In genomic region chr17:63249256-63250006, GRCh38 we compare ENCODE assay signal across 20 cellular contexts.
DNase-seq lines count a peak whose midpoint lies in the region; ATAC-seq and TF ChIP-seq lines count a peak whose summit lies in the region.
"Had no signal": no experiment of that assay in that cellular context is flagged by ENCODE, and none has a peak within 500 bp of the region (broad histone marks: within the 10 kb centered on the region; RNA-seq: fewer than 3 reads in every experiment).

No MANE protein-coding gene starts in this region.

- H3K9me3 Mint-ChIP-seq in immature natural killer cell = no peaks in the 10 kb centered on the region

- peaks cover 0 to 3% (median 0%) of the 10 kb centered on the region in 3 donors for H3K27me3 Mint-ChIP-seq in immature natural killer cell (ENCODE audit: low read depth in 3 of 3)
- H3K27me3 Mint-ChIP-seq: activated B cell treated with CpG ODN at 0.5 μM for 24 hours; dendritic cell treated with granulocyte-macrophage colony-stimulating factor and Interleukin-4, amounts not matched to agents 40 ng/mL and 50 ng/mL, for 4 days; naive B cell had no signal

- no peaks in the 10 kb centered on the region for H3K4me1 ChIP-seq in mesenchymal stem cell (ENCODE audit: control insufficient read depth, insufficient read depth, low read depth, low read length)
- no peaks in the 10 kb centered on the region for H3K4me1 ChIP-seq in vagina
- H3K4me1 ChIP-seq: gastrocnemius medialis, right lobe of liver had no signal

- TF ChIP-seq POLR2A in vagina (IDR thresholded peaks at IDR 0.05) = no peak

- no peak overlapping the region for H4K91ac ChIP-seq in mesenchymal stem cell (ENCODE audit: low read length)

- peak overlapping the region; percentile 65 for H3K9ac ChIP-seq in mesenchymal stem cell (ENCODE audit: low read length)

- H3K36me3 ChIP-seq in mesenchymal stem cell (ENCODE audit: control insufficient read depth in 1 of 2, insufficient read depth in 2 of 2, low read depth in 1 of 2, low read length in 2 of 2) (no peaks in the 10 kb centered on the region), vagina (no peaks in the 10 kb centered on the region)
- H3K36me3 ChIP-seq: gastrocnemius medialis, right lobe of liver had no signal

- TF ChIP-seq CTCF in choroid plexus epithelial cell (conservative IDR thresholded peaks at IDR 0.05; ENCODE audit: low read depth, low read length) = no peak
- TF ChIP-seq CTCF in vagina (IDR thresholded peaks at IDR 0.05) = no peak

- H3K9me3 ChIP-seq in mesenchymal stem cell (ENCODE audit: control insufficient read depth, low read length) (peaks cover 3% of the 10 kb centered on the region), vagina (no peaks in the 10 kb centered on the region)
- H3K9me3 ChIP-seq: gastrocnemius medialis, right lobe of liver had no signal

- H3K36me3 Mint-ChIP-seq in immature natural killer cell = peaks cover 4 to 7% (median 7%) of the 10 kb centered on the region in 3 donors

- no peak overlapping the region for H3K4me3 Mint-ChIP-seq in immature natural killer cell
- H3K4me3 Mint-ChIP-seq: activated B cell treated with CpG ODN at 0.5 μM for 24 hours; dendritic cell treated with granulocyte-macrophage colony-stimulating factor and Interleukin-4, amounts not matched to agents 40 ng/mL and 50 ng/mL, for 4 days; naive B cell had no signal

- peaks cover 12% of the 10 kb centered on the region for H3K79me1 ChIP-seq in mesenchymal stem cell (replicated peaks; ENCODE audit: low read length, poor library complexity, severe bottlenecking)

- H2BK15ac ChIP-seq in mesenchymal stem cell (ENCODE audit: low read depth, poor library complexity, severe bottlenecking) = no peak overlapping the region

- no peak overlapping the region for H2BK5ac ChIP-seq in mesenchymal stem cell (ENCODE audit: low read depth, low read length, poor library complexity, severe bottlenecking)

- no peak for ATAC-seq in GM21528 (IDR thresholded peaks at IDR 0.05; ENCODE audit: low FRiP score, unreplicated experiment)
- ATAC-seq: gastrocnemius medialis, K562 had no signal

- no peak overlapping the region for H2AFZ ChIP-seq in mesenchymal stem cell (ENCODE audit: low read depth, low read length)

- intact Hi-C loops in vagina (cut with DNase I) = no loop called here

- 84% methylated on average over 3 of the region's 4 CpGs for WGBS in mesenchymal stem cell

- H3K18ac ChIP-seq in mesenchymal stem cell (ENCODE audit: low read depth in 1 of 2, low read length in 2 of 2) = no peak overlapping the region

- no peak overlapping the region for H2AK5ac ChIP-seq in mesenchymal stem cell (ENCODE audit: low read length, severe bottlenecking)

- no peak overlapping the region for H3K4ac ChIP-seq in mesenchymal stem cell (ENCODE audit: low read depth in 1 of 2, low read length in 2 of 2)

- H3K14ac ChIP-seq in mesenchymal stem cell (ENCODE audit: low read length in 2 of 2) = no peak overlapping the region

- H2BK120ac ChIP-seq in mesenchymal stem cell (ENCODE audit: low read depth, low read length) = no peak overlapping the region

- H3K27me3 ChIP-seq in mesenchymal stem cell (ENCODE audit: control insufficient read depth in 1 of 2, insufficient read depth in 1 of 2, low read length in 2 of 2) (no peaks in the 10 kb centered on the region), vagina (no peaks in the 10 kb centered on the region)
- H3K27me3 ChIP-seq: gastrocnemius medialis, right lobe of liver had no signal

- H3K4me3 ChIP-seq in choroid plexus epithelial cell (ENCODE audit: low read depth, low read length) (no peak overlapping the region), mesenchymal stem cell (ENCODE audit: insufficient read depth in 1 of 2, low read depth in 1 of 2, low read length in 2 of 2) (peak overlapping the region in 1 of 2 experiments; percentile 29), vagina (no peak overlapping the region)
- H3K4me3 ChIP-seq: gastrocnemius medialis, K562, right lobe of liver, SK-N-MC had no signal

- H3K4me1 Mint-ChIP-seq in immature natural killer cell = peaks cover 0 to 2% of the 10 kb centered on the region in 2 donors
- H3K4me1 Mint-ChIP-seq: activated B cell treated with CpG ODN at 0.5 μM for 24 hours, naive B cell had no signal

- H3K27ac ChIP-seq in mesenchymal stem cell (ENCODE audit: low read length, poor library complexity, severe bottlenecking) = no peak overlapping the region
- no peak overlapping the region for H3K27ac ChIP-seq in vagina
- H3K27ac ChIP-seq: gastrocnemius medialis, right lobe of liver, SK-N-MC had no signal

- H4K8ac ChIP-seq in mesenchymal stem cell (ENCODE audit: low read length) = no peak overlapping the region

- H3K4me2 ChIP-seq in mesenchymal stem cell (ENCODE audit: low read length, poor library complexity, severe bottlenecking) = no peak overlapping the region

- no peak overlapping the region for H3K23ac ChIP-seq in mesenchymal stem cell (ENCODE audit: low read length in 2 of 2)

- peak; percentile 25 for DNase-seq in EH (ENCODE audit: low read depth)
- DNase-seq in NCI-H2196 (lab: John Stamatoyannopoulos, UW; ENCODE audit: unreplicated experiment) = peak; percentile 24
- peak; percentile 42 for DNase-seq in choroid plexus epithelial cell (ENCODE audit: low read depth)
- DNase-seq in mesenchymal stem cell = peak; percentile 41
- no peak for DNase-seq in activated CD4-positive, alpha-beta T cell treated with anti-CD3 and anti-CD28 coated beads, Interleukin-2, amount 50 U/mL, for 1 hour
- DNase-seq in vagina (ENCODE audit: extremely low spot score in 2 of 2) = no peak
- DNase-seq in immature natural killer cell = no peak
- DNase-seq: activated B cell treated with CpG ODN at 0.5 μM for 24 hours; C1 segment of cervical spinal cord; EL; gastrocnemius medialis; kidney; naive B cell; NCI-H82; right lobe of liver; stimulated activated naive CD4-positive, alpha-beta T cell treated with Interleukin-2 at 50 U/mL for 16 hours had no signal

- no peak overlapping the region for H3K27ac Mint-ChIP-seq in immature natural killer cell
- H3K27ac Mint-ChIP-seq: activated B cell treated with CpG ODN at 0.5 μM for 24 hours; dendritic cell treated with granulocyte-macrophage colony-stimulating factor and Interleukin-4, amounts not matched to agents 40 ng/mL and 50 ng/mL, for 4 days had no signal

- no peak overlapping the region for H2BK12ac ChIP-seq in mesenchymal stem cell (ENCODE audit: low read length in 2 of 2)

Comparison
In these comparisons a context has a peak if more than half of its experiments do, and no peak if none do; other contexts are left out.
1. DNase-seq: peak in EH (single experiment), NCI-H2196 (single experiment), choroid plexus epithelial cell (single experiment) and mesenchymal stem cell (single experiment); none in activated CD4-positive, alpha-beta T cell treated with anti-CD3 and anti-CD28 coated beads, Interleukin-2, amount 50 U/mL, for 1 hour (single experiment), vagina (0 of 2) and immature natural killer cell (0 of 3).